In the genomic region with DNA sequence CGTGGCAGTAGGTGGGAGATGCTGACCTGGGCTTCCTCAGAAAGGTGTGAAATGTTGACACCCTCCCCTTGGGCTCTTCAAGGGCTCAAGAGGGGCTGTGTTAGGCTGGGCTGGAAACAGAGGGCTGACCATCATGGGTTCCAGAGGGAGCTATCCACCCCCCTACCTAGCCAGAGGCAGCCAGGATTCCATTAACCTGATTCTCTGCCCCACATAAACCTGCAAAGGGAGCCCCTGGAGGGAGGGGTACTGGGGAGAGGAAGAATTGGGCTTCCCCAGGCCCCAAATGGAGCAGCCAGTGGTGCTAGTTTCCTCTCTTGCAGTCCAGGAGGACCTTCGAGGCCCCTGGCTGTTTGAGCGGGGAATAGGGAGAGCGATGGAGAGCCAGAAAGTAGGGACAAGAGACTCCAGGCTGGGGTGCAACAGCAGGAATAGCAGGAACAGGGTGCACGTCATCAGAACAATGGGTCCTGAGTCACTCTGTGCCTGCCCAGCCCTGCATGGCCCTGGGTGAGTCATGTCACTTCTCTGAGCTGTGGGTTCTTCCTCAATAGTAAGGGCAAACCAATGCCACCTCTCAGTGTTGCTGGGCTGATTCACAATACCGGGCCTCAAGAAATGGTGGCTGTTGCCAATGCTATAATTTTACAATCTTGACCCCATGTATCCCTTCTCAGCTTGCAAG, we compare ENCODE assay signal across 10 cellular contexts.
DNase-seq lines count a peak whose midpoint lies in the region; ATAC-seq and TF ChIP-seq lines count a peak whose summit lies in the region.
"Had no signal": no experiment of that assay in that cellular context is flagged by ENCODE, and none has a peak within 500 bp of the region (broad histone marks: within the 10 kb centered on the region; RNA-seq: fewer than 3 reads in every experiment).

No MANE protein-coding gene starts in this region.

- H3K36me3 Mint-ChIP-seq in activated T-helper 1 cell treated with anti-CD3 and anti-CD28 coated beads, Interleukin-12 subunit alpha, Interleukin-12 subunit beta, Interleukin-2, Interleukin-4 antibody, amounts not matched to agents 30 ng/mL and 10 ng/mL and 1 ng/mL, durations not matched to agents 14 hours and 24 hours and 36 hours (ENCODE audit: low read depth), result no peaks in the 10 kb centered on the region

- no peaks in the 10 kb centered on the region for H3K9me3 ChIP-seq in mucosa of descending colon
- H3K9me3 ChIP-seq: neutrophil had no signal

- no peaks in the 10 kb centered on the region for H3K4me1 ChIP-seq in mucosa of descending colon (ENCODE audit: low read depth)

- H3K27me3 ChIP-seq in BJ (ENCODE audit: control insufficient read depth, insufficient read depth, low read length), result no peaks in the 10 kb centered on the region
- H3K27me3 ChIP-seq: neutrophil had no signal

- H3K4me3 ChIP-seq in BJ (ENCODE audit: low read depth, low read length) (no peak overlapping the region), mucosa of descending colon (no peak overlapping the region)

- ATAC-seq in mucosa of descending colon (peak; percentile 98), HG02981 (IDR thresholded peaks at IDR 0.05; ENCODE audit: unreplicated experiment) (no peak)

- DNase-seq in BJ (ENCODE audit: low read depth) (peak; percentile 66), brain pericyte (ENCODE audit: low read depth, low spot score) (peak; percentile 26), mucosa of descending colon (peak; percentile 32 to 72 (median 60)), NCI-H2029 treated with DMSO at 0.1 percent for 48 hours (lab: John Stamatoyannopoulos, UW) (no peak), NCI-H524 treated with DMSO at 0.1 percent for 48 hours (lab: John Stamatoyannopoulos, UW) (no peak)
- no peak for DNase-seq in activated T-helper 1 cell treated with anti-CD3 and anti-CD28 coated beads, Interleukin-12 subunit alpha, Interleukin-12 subunit beta, Interleukin-2, Interleukin-4 antibody, amounts not matched to agents 30 ng/mL and 10 ng/mL and 1 ng/mL, durations not matched to agents 14 hours and 24 hours and 36 hours (ENCODE audit: low spot score)
- DNase-seq: T-helper 2 cell had no signal

- TF ChIP-seq CTCF in BJ (IDR thresholded peaks at IDR 0.05; ENCODE audit: insufficient read depth, low read depth, low read length), result no peak
- TF ChIP-seq CTCF in mucosa of descending colon (IDR thresholded peaks at IDR 0.05), result no peak

- peaks cover 13% of the 10 kb centered on the region for H3K27me3 Mint-ChIP-seq in activated T-helper 1 cell treated with anti-CD3 and anti-CD28 coated beads, Interleukin-12 subunit alpha, Interleukin-12 subunit beta, Interleukin-2, Interleukin-4 antibody, amounts not matched to agents 30 ng/mL and 10 ng/mL and 1 ng/mL, durations not matched to agents 14 hours and 24 hours and 36 hours (ENCODE audit: insufficient read depth)

- CTCF ChIA-PET in BJ (lab: Yijun Ruan, JAX), result interaction anchor here (0.7 to 1.3 kb wide), 3 partner anchors 30 to 128 kb away, joined by 3 to 5 read pairs (median 4); no protein-coding TSS in a partner anchor

- no peaks in the 10 kb centered on the region for H3K4me1 Mint-ChIP-seq in activated T-helper 1 cell treated with anti-CD3 and anti-CD28 coated beads, Interleukin-12 subunit alpha, Interleukin-12 subunit beta, Interleukin-2, Interleukin-4 antibody, amounts not matched to agents 30 ng/mL and 10 ng/mL and 1 ng/mL, durations not matched to agents 14 hours and 24 hours and 36 hours (ENCODE audit: low read depth)

- TF ChIP-seq EP300 in Ishikawa (IDR thresholded peaks at IDR 0.05; ENCODE audit: borderline replicate concordance), result no peak; the same call in 1 of the 2 replicates

- no peak overlapping the region for H3K4me3 Mint-ChIP-seq in activated T-helper 1 cell treated with anti-CD3 and anti-CD28 coated beads, Interleukin-12 subunit alpha, Interleukin-12 subunit beta, Interleukin-2, Interleukin-4 antibody, amounts not matched to agents 30 ng/mL and 10 ng/mL and 1 ng/mL, durations not matched to agents 14 hours and 24 hours and 36 hours

- no peaks in the 10 kb centered on the region for H3K9me3 Mint-ChIP-seq in activated T-helper 1 cell treated with anti-CD3 and anti-CD28 coated beads, Interleukin-12 subunit alpha, Interleukin-12 subunit beta, Interleukin-2, Interleukin-4 antibody, amounts not matched to agents 30 ng/mL and 10 ng/mL and 1 ng/mL, durations not matched to agents 14 hours and 24 hours and 36 hours

- no peak overlapping the region for H3K27ac Mint-ChIP-seq in activated T-helper 1 cell treated with anti-CD3 and anti-CD28 coated beads, Interleukin-12 subunit alpha, Interleukin-12 subunit beta, Interleukin-2, Interleukin-4 antibody, amounts not matched to agents 30 ng/mL and 10 ng/mL and 1 ng/mL, durations not matched to agents 14 hours and 24 hours and 36 hours

- intact Hi-C loops in mucosa of descending colon (cut with DNase I, micrococcal nuclease), result no loop called here
- intact Hi-C loops in activated T-helper 1 cell treated with anti-CD3 and anti-CD28 coated beads, Interleukin-12 subunit alpha, Interleukin-12 subunit beta, Interleukin-2, Interleukin-4 antibody, amounts not matched to agents 30 ng/mL and 10 ng/mL and 1 ng/mL, durations not matched to agents 14 hours and 24 hours and 36 hours (cut with micrococcal nuclease), result no loop called here

- no peak; the same call in 1 of the 2 replicates for TF ChIP-seq RAD21 in Ishikawa (IDR thresholded peaks at IDR 0.05; ENCODE audit: low read depth)

- POLR2A ChIA-PET in BJ (lab: Charles Lee), result no interaction called here

- H3K36me3 ChIP-seq in BJ (ENCODE audit: control insufficient read depth, insufficient read depth, low read length) (no peaks in the 10 kb centered on the region), mucosa of descending colon (ENCODE audit: low read depth) (no peaks in the 10 kb centered on the region)
- H3K36me3 ChIP-seq: neutrophil had no signal

TF ChIP-seq in Ishikawa, 13 proteins besides CTCF, POLR2A, EP300 and RAD21:
- TF ChIP-seq YY1 (IDR thresholded peaks at IDR 0.05; ENCODE audit: low read depth) (peak; percentile 45; the same call in 1 of the 2 replicates), TAF1 (IDR thresholded peaks at IDR 0.05; ENCODE audit: low read depth) (no peak), FOXM1 (IDR thresholded peaks at IDR 0.05; ENCODE audit: borderline replicate concordance, low read depth) (no peak), EGR1 (IDR thresholded peaks at IDR 0.05) (no peak), TCF12 (IDR thresholded peaks at IDR 0.05; ENCODE audit: low read depth) (0 out of 2 replicates have a peak, but pooled peaks have one; percentile 23), ZBTB7A (IDR thresholded peaks at IDR 0.05; ENCODE audit: low read depth) (no peak)
- TF ChIP-seq, protein P1, sequence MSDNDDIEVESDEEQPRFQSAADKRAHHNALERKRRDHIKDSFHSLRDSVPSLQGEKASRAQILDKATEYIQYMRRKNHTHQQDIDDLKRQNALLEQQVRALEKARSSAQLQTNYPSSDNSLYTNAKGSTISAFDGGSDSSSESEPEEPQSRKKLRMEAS (IDR thresholded peaks at IDR 0.05), result peak; percentile 35
- TF ChIP-seq, protein P2, sequence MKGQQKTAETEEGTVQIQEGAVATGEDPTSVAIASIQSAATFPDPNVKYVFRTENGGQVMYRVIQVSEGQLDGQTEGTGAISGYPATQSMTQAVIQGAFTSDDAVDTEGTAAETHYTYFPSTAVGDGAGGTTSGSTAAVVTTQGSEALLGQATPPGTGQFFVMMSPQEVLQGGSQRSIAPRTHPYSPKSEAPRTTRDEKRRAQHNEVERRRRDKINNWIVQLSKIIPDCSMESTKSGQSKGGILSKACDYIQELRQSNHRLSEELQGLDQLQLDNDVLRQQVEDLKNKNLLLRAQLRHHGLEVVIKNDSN (IDR thresholded peaks at IDR 0.05), result no peak
TF ChIP-seq in Ishikawa: peak in this region for 3.

Comparison
In these comparisons a context has a peak if more than half of its experiments do, and no peak if none do; other contexts are left out.
1. DNase-seq: peak in BJ (single experiment), brain pericyte (single experiment) and mucosa of descending colon (3 of 3); none in NCI-H2029 treated with DMSO at 0.1 percent for 48 hours (single experiment), NCI-H524 treated with DMSO at 0.1 percent for 48 hours (single experiment) and activated T-helper 1 cell treated with anti-CD3 and anti-CD28 coated beads, Interleukin-12 subunit alpha, Interleukin-12 subunit beta, Interleukin-2, Interleukin-4 antibody, amounts not matched to agents 30 ng/mL and 10 ng/mL and 1 ng/mL, durations not matched to agents 14 hours and 24 hours and 36 hours (single experiment).